9 cellular contexts compared by ENCODE assay signal in genomic region chr6:97068211-97068610, GRCh38.
A peak's percentile ranks its signal among the peaks of the same experiment; 100 is the strongest.
DNase-seq lines count a peak whose midpoint lies in the region; ATAC-seq and TF ChIP-seq lines count a peak whose summit lies in the region.
"Had no signal": no experiment of that assay in that cellular context is flagged by ENCODE, and none has a peak within 500 bp of the region (broad histone marks: within the 10 kb centered on the region; RNA-seq: fewer than 3 reads in every experiment).

No MANE protein-coding gene starts in this region.

- no peaks in the 10 kb centered on the region for H3K27me3 Mint-ChIP-seq in T-cell
- H3K27me3 Mint-ChIP-seq: central memory CD8-positive, alpha-beta T cell had no signal

- no peak overlapping the region for H3K27ac Mint-ChIP-seq in T-cell

- no peaks in the 10 kb centered on the region for H3K4me1 Mint-ChIP-seq in T-cell
- H3K4me1 Mint-ChIP-seq: central memory CD8-positive, alpha-beta T cell had no signal

- POLR2A ChIA-PET in T-cell (lab: Charles Lee) = no interaction called here

- CTCF ChIA-PET in T-cell (lab: Charles Lee) = interaction anchor here in 1 of 2 donors (0.6 kb wide), 1 partner anchor 82 kb away, joined by 3 read pairs; no protein-coding TSS in a partner anchor

- no peaks in the 10 kb centered on the region for H3K9me3 Mint-ChIP-seq in T-cell
- H3K9me3 Mint-ChIP-seq: central memory CD8-positive, alpha-beta T cell had no signal

- no peak overlapping the region for H3K4me3 Mint-ChIP-seq in T-cell
- H3K4me3 Mint-ChIP-seq: central memory CD8-positive, alpha-beta T cell had no signal

- no peaks in the 10 kb centered on the region for H3K36me3 Mint-ChIP-seq in T-cell

- H3K4me3 ChIP-seq in foreskin fibroblast (ENCODE audit: low read depth in 1 of 2, low read length in 2 of 2) = no peak overlapping the region

- TF ChIP-seq CTCF in GM12872 (IDR thresholded peaks at IDR 0.05; ENCODE audit: insufficient read depth, low read depth, low read length) (peak; percentile 27; the same call in 1 of the 3 replicates), foreskin fibroblast (IDR thresholded peaks at IDR 0.05; ENCODE audit: low read depth, low read length) (peak; percentile 31)

- ATAC-seq in HG03045 (IDR thresholded peaks at IDR 0.05; ENCODE audit: unreplicated experiment) (no peak), GM18520 (IDR thresholded peaks at IDR 0.05; ENCODE audit: unreplicated experiment) (no peak), HG03565 (IDR thresholded peaks at IDR 0.05; ENCODE audit: unreplicated experiment) (no peak), T-cell (replicated peaks in 1 of 4) (no peak)

- DNase-seq in AG08395 (ENCODE audit: low spot score) = peak; percentile 26
- peak; percentile 27 for DNase-seq in SK-N-DZ (ENCODE audit: low spot score)
- peak; percentile 10 to 50 for DNase-seq in foreskin fibroblast
- DNase-seq in T-cell = no peak

Comparison
In these comparisons a context has a peak if more than half of its experiments do, and no peak if none do; other contexts are left out.
1. DNase-seq: peak in AG08395 (single experiment), SK-N-DZ (single experiment) and foreskin fibroblast (2 of 2); none in T-cell (0 of 34).